ENCODE assay signal across 8 cellular contexts in genomic region chr9:113221800-113222481, GRCh38. TPM values are rescaled to one million over a fixed set of nuclear protein-coding genes. Genes with fewer than 3 reads are reported as not detected.
DNase-seq lines count a peak whose midpoint lies in the region; ATAC-seq, FAIRE-seq and TF ChIP-seq lines count a peak whose summit lies in the region.

No MANE protein-coding gene starts in this region.

- TF ChIP-seq EP300 in GM12878 (IDR thresholded peaks at IDR 0.05; ENCODE audit: borderline replicate concordance in 1 of 2, control insufficient read depth in 1 of 2, low read depth in 2 of 2, low read length in 2 of 2) (no peak), suprapubic skin (IDR thresholded peaks at IDR 0.05) (no peak)

- BruUV-seq in GM12878 (replicated peaks; lab: Mats Ljungman, UMichigan) = TSS peak; percentile 90

- peak overlapping the region; percentile 90 for H3K4me2 ChIP-seq in MM.1S (ENCODE audit: low read depth, low read length)
- peak overlapping the region; percentile 90 for H3K4me2 ChIP-seq in GM12878 (ENCODE audit: control insufficient read depth, insufficient read depth)

- CTCF ChIA-PET in CD4-positive, alpha-beta T cell (lab: Charles Lee) = interaction anchor here (1.0 to 2.1 kb wide), 3 partner anchors 26 to 71 kb away, joined by 3 to 10 read pairs (median 3); partner anchors contain the start of genes CDC26, PRPF4 and SLC31A2
- CTCF ChIA-PET in GM12878 (lab: Yijun Ruan, JAX) = interaction anchor here (1.7 to 4.8 kb wide), 4 partner anchors 10 to 110 kb away, joined by 7 to 52 read pairs (median 10); partner anchors contain the start of genes CDC26 and PRPF4

- H3K27ac ChIP-seq in CD4-positive, alpha-beta T cell (ENCODE audit: low read depth, low read length) = peak overlapping the region; percentile 39
- H3K27ac ChIP-seq in MM.1S (ENCODE audit: low read length) (no peak overlapping the region), GM12878 (ENCODE audit: control insufficient read depth, insufficient read depth) (peak overlapping the region; percentile 77), layer of hippocampus (ENCODE audit: low read depth, low read length) (peak overlapping the region; percentile 48), suprapubic skin (peak overlapping the region; percentile 81)

- H3K9me3 Mint-ChIP-seq in CD4-positive, alpha-beta T cell = no peaks in the 10 kb centered on the region

- POLR2A ChIA-PET in CD4-positive, alpha-beta T cell (lab: Charles Lee) = interaction anchor here (0.8 to 2.5 kb wide), 8 partner anchors 10 to 357 kb away, joined by 3 to 21 read pairs (median 8); partner anchors contain the start of genes C9orf43, CDC26, HDHD3 and POLE3
- POLR2A ChIA-PET in GM12878 (lab: Charles Lee) = interaction anchor here (1.2 to 4.5 kb wide), 5 partner anchors 10 to 71 kb away, joined by 3 to 32 read pairs (median 10); partner anchors contain the start of genes CDC26, PRPF4 and SLC31A2

- peak overlapping the region; percentile 78 for H3K9ac ChIP-seq in MM.1S (ENCODE audit: low read length)
- peak overlapping the region; percentile 86 for H3K9ac ChIP-seq in GM12878 (ENCODE audit: control insufficient read depth, insufficient read depth, low read length)

- H2AFZ ChIP-seq in MM.1S (ENCODE audit: low read length) (peak overlapping the region; percentile 93), GM12878 (ENCODE audit: control insufficient read depth, low read depth, low read length) (peak overlapping the region; percentile 95)

- peaks cover 55% of the 10 kb centered on the region for H3K4me1 Mint-ChIP-seq in CD4-positive, alpha-beta T cell (ENCODE audit: low read depth)

- no peak for FAIRE-seq in GM12878 (lab: Jason Lieb, UNC)

- SMC1A ChIA-PET in GM12878 (lab: Charles Lee; ENCODE audit: uncharacterized antibody, unreplicated experiment) = interaction anchor here (0.5 to 5.0 kb wide), 9 partner anchors 10 to 178 kb away, joined by 3 to 68 read pairs (median 4); partner anchors contain the start of genes CDC26 and PRPF4

- in situ Hi-C loops in GM12878 (cut with MboI) = no loop called here

- H3F3A ChIP-seq in MM.1S (ENCODE audit: insufficient read depth, low read length) = peaks cover 17% of the 10 kb centered on the region

- H3K27me3 ChIP-seq in CD4-positive, alpha-beta T cell (ENCODE audit: control insufficient read depth, insufficient read depth, low read length) = no peaks in the 10 kb centered on the region
- no peaks in the 10 kb centered on the region for H3K27me3 ChIP-seq in MM.1S (replicated peaks; ENCODE audit: insufficient read depth, low read length)
- no peaks in the 10 kb centered on the region for H3K27me3 ChIP-seq in GM12878 (replicated peaks in 1 of 2; ENCODE audit: control insufficient read depth in 2 of 2, insufficient read depth in 2 of 2, low read length in 1 of 2)
- no peaks in the 10 kb centered on the region for H3K27me3 ChIP-seq in layer of hippocampus (ENCODE audit: control insufficient read depth, insufficient read depth, low read length)
- H3K27me3 ChIP-seq in suprapubic skin = no peaks in the 10 kb centered on the region

- no peak for DNase-seq in CD4-positive, alpha-beta T cell
- DNase-seq in MM.1S (no peak), GM12878 (ENCODE audit: low read depth, low spot score) (no peak), suprapubic skin (ENCODE audit: low spot score in 2 of 2) (no peak), anterior cingulate cortex (lab: John Stamatoyannopoulos, UW) (no peak), midbrain (lab: John Stamatoyannopoulos, UW) (no peak)

- 8% methylated on average over 20 of the region's 20 CpGs for WGBS in GM12878 (ENCODE audit: insufficient coverage, insufficient replicate concordance, low lambda C conversion rate, missing lambda C conversion rate)
- 15% methylated on average over 20 of the region's 20 CpGs for WGBS in suprapubic skin

- TF ChIP-seq POLR2A in GM12878 (IDR thresholded peaks at IDR 0.05; ENCODE audit: low read depth, low read length) (no peak), suprapubic skin (IDR thresholded peaks at IDR 0.05) (no peak)

- RAD21 ChIA-PET in GM12878 (lab: Charles Lee; ENCODE audit: unreplicated experiment) = interaction anchor here (0.7 to 5.1 kb wide), 8 partner anchors 10 to 436 kb away, joined by 3 to 32 read pairs (median 4); partner anchors contain the start of genes C9orf43, CDC26, POLE3 and PRPF4

- intact Hi-C loops in CD4-positive, alpha-beta T cell (cut with DNase I, micrococcal nuclease) = loop anchor here (1.0 to 10.0 kb wide), 11 partner anchors 53 to 1740 kb away; partner anchors contain the start of genes CDC26 (in 2 of the 2), PRPF4 (in 2 of the 2), ALAD (in 1 of the 2) and C9orf43 (in 1 of the 2)
- intact Hi-C loops in GM12878 (cut with micrococcal nuclease; ENCODE audit: unreplicated experiment) = loop anchor here (5.0 kb wide), 1 partner anchor 160 kb away; no protein-coding TSS in a partner anchor

- ATAC-seq in CD4-positive, alpha-beta T cell (ENCODE audit: poor library complexity) = no peak
- peak; percentile 21 for ATAC-seq in GM12878
- no peak for ATAC-seq in HG02642 (IDR thresholded peaks at IDR 0.05; ENCODE audit: poor library complexity, unreplicated experiment)

- peak overlapping the region; percentile 94 for H3K4me3 ChIP-seq in MM.1S (ENCODE audit: low read length)
- H3K4me3 ChIP-seq in GM12878 = peak overlapping the region; percentile 94
- peak overlapping the region; percentile 81 for H3K4me3 ChIP-seq in suprapubic skin

- peaks cover 30% of the 10 kb centered on the region for H3K4me1 ChIP-seq in MM.1S (ENCODE audit: low read length)
- peaks cover 4% of the 10 kb centered on the region; the same call in 1 of the 2 replicates for H3K4me1 ChIP-seq in GM12878 (ENCODE audit: control insufficient read depth, insufficient read depth, low read length)
- H3K4me1 ChIP-seq in suprapubic skin = peaks cover 32% of the 10 kb centered on the region

- H3K79me2 ChIP-seq in MM.1S (ENCODE audit: low read length) (peaks cover 50% of the 10 kb centered on the region), GM12878 (ENCODE audit: control insufficient read depth, insufficient read depth, low read length) (peaks cover 62% of the 10 kb centered on the region)

- no peaks in the 10 kb centered on the region for H3K9me3 ChIP-seq in CD4-positive, alpha-beta T cell (ENCODE audit: control insufficient read depth, low read length)
- H3K9me3 ChIP-seq in MM.1S (replicated peaks; ENCODE audit: insufficient read depth, low read length) = no peaks in the 10 kb centered on the region
- H3K9me3 ChIP-seq in GM12878 (replicated peaks; ENCODE audit: control insufficient read depth, insufficient read depth, low read length) = no peaks in the 10 kb centered on the region
- no peaks in the 10 kb centered on the region for H3K9me3 ChIP-seq in suprapubic skin

- no peaks in the 10 kb centered on the region for H4K20me1 ChIP-seq in MM.1S (ENCODE audit: insufficient read depth, low read length)
- no peaks in the 10 kb centered on the region for H4K20me1 ChIP-seq in GM12878 (ENCODE audit: control insufficient read depth, insufficient read depth)

- H3K4me3 Mint-ChIP-seq in CD4-positive, alpha-beta T cell = peak overlapping the region; percentile 99

- H3K27me3 Mint-ChIP-seq in CD4-positive, alpha-beta T cell = no peaks in the 10 kb centered on the region

- no peaks in the 10 kb centered on the region for H3K9me2 ChIP-seq in MM.1S (replicated peaks; ENCODE audit: insufficient read depth, low read length)

- no peaks in the 10 kb centered on the region for H3K36me3 ChIP-seq in MM.1S (replicated peaks; ENCODE audit: insufficient read depth, low read length)
- 0 out of 4 replicates have a peak, but pooled peaks cover 0 to 8% of the 10 kb centered on the region in 2 experiments for H3K36me3 ChIP-seq in GM12878 (ENCODE audit: control insufficient read depth in 2 of 2, insufficient read depth in 2 of 2, low read length in 1 of 2)
- H3K36me3 ChIP-seq in suprapubic skin = no peaks in the 10 kb centered on the region

- peak overlapping the region; percentile 88 for H3K27ac Mint-ChIP-seq in CD4-positive, alpha-beta T cell

- TF ChIP-seq CTCF in CD4-positive, alpha-beta T cell (IDR thresholded peaks at IDR 0.05) = no peak
- no peak for TF ChIP-seq CTCF in MM.1S (IDR thresholded peaks at IDR 0.05; ENCODE audit: low read length)
- TF ChIP-seq CTCF in GM12878 (IDR thresholded peaks at IDR 0.05 in 2 of 3, conservative IDR thresholded peaks at IDR 0.05 in 1 of 3; ENCODE audit: control insufficient read depth in 2 of 3, extremely low read depth in 1 of 3, insufficient read depth in 1 of 3, low read depth in 3 of 3, low read length in 3 of 3) = no peak
- TF ChIP-seq CTCF in suprapubic skin (IDR thresholded peaks at IDR 0.05) = no peak

- TF ChIP-seq RAD21 in GM12878 (IDR thresholded peaks at IDR 0.05; ENCODE audit: insufficient read depth, low read depth, low read length) = no peak

- H3K36me3 Mint-ChIP-seq in CD4-positive, alpha-beta T cell (ENCODE audit: low read depth) = peaks cover 11% of the 10 kb centered on the region

RNA-seq across cellular contexts. Expression of gene SLC31A1, which starts 0.6 kb away (rescaled TPM):
- 10 to 100 TPM; 12.1 to 12.3 TPM for total RNA-seq in CD4-positive, alpha-beta T cell
- total RNA-seq in GM12878 (2013; cell fraction: nucleolus; rRNA removed) = 17.7 and 23.7 TPM in 2 replicates
- total RNA-seq in GM12878 (2014; rRNA removed) (8.9 and 9.4 TPM in 2 replicates), GM12878 (2014; rRNA removed; fragmentation: Illumina TruSeq; extraction: Trizol) (12.4 and 12.6 TPM in 2 replicates), GM12878 (2021) (11.5 and 12.0 TPM in 2 replicates), suprapubic skin (10 to 100 TPM; 17.1 to 46.3 (median 27.2) TPM)
- polyA plus RNA-seq in GM12878 (2011; ENCODE audit: low read depth) = 18.7 TPM
- polyA plus RNA-seq in GM12878 (2011; rRNA removed) (16.2 and 17.6 TPM in 2 replicates), GM12878 (2014; fragmentation: Illumina TruSeq; extraction: Trizol) (16.0 and 18.4 TPM in 2 replicates), GM12878 (2014; fragmentation: Nextera tagmentation; extraction: Ambion mirVana) (10 to 100 TPM in 1 of 2 experiments, 1 to 10 TPM in 1; 7.3 to 10.0 TPM), GM12878 (2014; rRNA removed) (10.0 and 10.7 TPM in 2 replicates), GM12878 (2016; fragmentation: Nextera tagmentation; extraction: Ambion mirVana) (10 to 100 TPM in 1 of 2 experiments, 1 to 10 TPM in 1; 9.4 to 11.0 TPM)
- polyA plus RNA-seq in GM12878 (2011; cell fraction: cytosol; rRNA removed) = 12.7 and 16.3 TPM in 2 replicates
- polyA plus RNA-seq in GM12878 (2011; cell fraction: nucleus; rRNA removed) = 2.9 and 3.1 TPM in 2 replicates
- 14.4 and 16.1 TPM in 2 replicates for polyA plus RNA-seq in GM12878 (2012)
- 14.3 and 17.7 TPM in 2 replicates for polyA minus RNA-seq in GM12878 (2011; rRNA and poly(A)+ RNA removed)
- 6.7 and 7.0 TPM in 2 replicates for polyA minus RNA-seq in GM12878 (2011; cell fraction: cytosol; rRNA and poly(A)+ RNA removed)
- polyA minus RNA-seq in GM12878 (2011; cell fraction: nucleus; rRNA and poly(A)+ RNA removed) = 6.3 and 9.3 TPM in 2 replicates

RNA-seq across cellular contexts. Expression of gene FKBP15, which starts 0.9 kb away (rescaled TPM):
- total RNA-seq in CD4-positive, alpha-beta T cell = 10 to 100 TPM; 11.9 to 14.2 TPM
- total RNA-seq in GM12878 (2013; cell fraction: nucleolus; rRNA removed) = 161 and 163 TPM in 2 replicates
- 21.7 and 22.8 TPM in 2 replicates for total RNA-seq in GM12878 (2014; rRNA removed)
- 20.1 and 20.4 TPM in 2 replicates for total RNA-seq in GM12878 (2014; rRNA removed; fragmentation: Illumina TruSeq; extraction: Trizol)
- total RNA-seq in GM12878 (2021) = 22.1 and 26.6 TPM in 2 replicates
- 12.8 TPM for polyA plus RNA-seq in GM12878 (2011; ENCODE audit: low read depth)
- 43.0 and 53.4 TPM in 2 replicates for polyA plus RNA-seq in GM12878 (2011; rRNA removed)
- 35.9 and 58.7 TPM in 2 replicates for polyA plus RNA-seq in GM12878 (2011; cell fraction: cytosol; rRNA removed)
- 91.6 and 119 TPM in 2 replicates for polyA plus RNA-seq in GM12878 (2011; cell fraction: nucleus; rRNA removed)
- 18.6 and 24.1 TPM in 2 replicates for polyA plus RNA-seq in GM12878 (2012)
- 25.6 and 26.7 TPM in 2 replicates for polyA plus RNA-seq in GM12878 (2014; fragmentation: Illumina TruSeq; extraction: Trizol)
- polyA plus RNA-seq in GM12878 (2014; fragmentation: Nextera tagmentation; extraction: Ambion mirVana) = 1 to 10 TPM; 5.0 to 8.2 TPM
- polyA plus RNA-seq in GM12878 (2014; rRNA removed) = 18.8 and 20.5 TPM in 2 replicates
- polyA plus RNA-seq in GM12878 (2016; fragmentation: Nextera tagmentation; extraction: Ambion mirVana) = 10 to 100 TPM; 21.1 to 21.3 TPM
- polyA minus RNA-seq in GM12878 (2011; rRNA and poly(A)+ RNA removed) = 125 and 127 TPM in 2 replicates
- 18.7 and 27.8 TPM in 2 replicates for polyA minus RNA-seq in GM12878 (2011; cell fraction: cytosol; rRNA and poly(A)+ RNA removed)
- 80.9 and 100 TPM in 2 replicates for polyA minus RNA-seq in GM12878 (2011; cell fraction: nucleus; rRNA and poly(A)+ RNA removed)
- 10 to 100 TPM; 26.2 to 45.7 (median 30.5) TPM for total RNA-seq in suprapubic skin

RNA-seq across cellular contexts. Expression of gene CDC26, which starts 53.4 kb away (rescaled TPM):
- 10 to 100 TPM; 15.8 to 18.0 TPM for total RNA-seq in CD4-positive, alpha-beta T cell
- total RNA-seq in GM12878 (2013; cell fraction: nucleolus; rRNA removed) = 4.2 and 4.8 TPM in 2 replicates
- total RNA-seq in GM12878 (2014; rRNA removed) (32.1 and 33.7 TPM in 2 replicates), GM12878 (2014; rRNA removed; fragmentation: Illumina TruSeq; extraction: Trizol) (55.1 and 56.9 TPM in 2 replicates), GM12878 (2021) (28.2 and 28.9 TPM in 2 replicates), suprapubic skin (10 to 100 TPM; 18.8 to 21.9 (median 20.4) TPM)
- polyA plus RNA-seq in GM12878 (2011; ENCODE audit: low read depth) = 60.0 TPM
- polyA plus RNA-seq in GM12878 (2011; rRNA removed) (46.2 and 60.9 TPM in 2 replicates), GM12878 (2014; fragmentation: Illumina TruSeq; extraction: Trizol) (66.1 and 81.1 TPM in 2 replicates), GM12878 (2014; fragmentation: Nextera tagmentation; extraction: Ambion mirVana) (100 to 1,000 TPM; 140 to 156 TPM), GM12878 (2014; rRNA removed) (33.2 and 44.8 TPM in 2 replicates), GM12878 (2016; fragmentation: Nextera tagmentation; extraction: Ambion mirVana) (100 to 1,000 TPM in 1 of 2 experiments, 10 to 100 TPM in 1; 97.4 to 102 TPM)
- polyA plus RNA-seq in GM12878 (2011; cell fraction: cytosol; rRNA removed) = 15.8 and 23.8 TPM in 2 replicates
- polyA plus RNA-seq in GM12878 (2011; cell fraction: nucleus; rRNA removed) = 14.3 and 18.4 TPM in 2 replicates
- polyA plus RNA-seq in GM12878 (2012) = 42.9 and 50.7 TPM in 2 replicates
- 8.3 and 8.5 TPM in 2 replicates for polyA minus RNA-seq in GM12878 (2011; rRNA and poly(A)+ RNA removed)
- 2.1 and 6.3 TPM in 2 replicates for polyA minus RNA-seq in GM12878 (2011; cell fraction: cytosol; rRNA and poly(A)+ RNA removed)
- polyA minus RNA-seq in GM12878 (2011; cell fraction: nucleus; rRNA and poly(A)+ RNA removed) = 2.8 and 3.4 TPM in 2 replicates

RNA-seq across cellular contexts. Expression of gene PRPF4, which starts 53.5 kb away (rescaled TPM):
- 10 to 100 TPM; 23.4 to 25.5 TPM for total RNA-seq in CD4-positive, alpha-beta T cell
- 27.6 and 28.1 TPM in 2 replicates for total RNA-seq in GM12878 (2013; cell fraction: nucleolus; rRNA removed)
- total RNA-seq in GM12878 (2014; rRNA removed) (39.5 and 43.3 TPM in 2 replicates), GM12878 (2014; rRNA removed; fragmentation: Illumina TruSeq; extraction: Trizol) (38.4 and 39.0 TPM in 2 replicates), GM12878 (2021) (28.6 and 31.7 TPM in 2 replicates), suprapubic skin (10 to 100 TPM; 13.6 to 21.3 (median 17.6) TPM)
- 20.0 TPM for polyA plus RNA-seq in GM12878 (2011; ENCODE audit: low read depth)
- polyA plus RNA-seq in GM12878 (2011; rRNA removed) (18.0 and 28.4 TPM in 2 replicates), GM12878 (2014; fragmentation: Illumina TruSeq; extraction: Trizol) (43.5 and 49.9 TPM in 2 replicates), GM12878 (2014; fragmentation: Nextera tagmentation; extraction: Ambion mirVana) (10 to 100 TPM; 23.0 to 43.5 TPM), GM12878 (2014; rRNA removed) (26.3 and 31.2 TPM in 2 replicates), GM12878 (2016; fragmentation: Nextera tagmentation; extraction: Ambion mirVana) (10 to 100 TPM; 46.7 to 48.1 TPM)
- polyA plus RNA-seq in GM12878 (2011; cell fraction: cytosol; rRNA removed) = 24.1 and 29.7 TPM in 2 replicates
- 12.8 and 19.8 TPM in 2 replicates for polyA plus RNA-seq in GM12878 (2011; cell fraction: nucleus; rRNA removed)
- polyA plus RNA-seq in GM12878 (2012) = 22.1 and 25.5 TPM in 2 replicates
- polyA minus RNA-seq in GM12878 (2011; rRNA and poly(A)+ RNA removed) = 16.4 and 19.3 TPM in 2 replicates
- polyA minus RNA-seq in GM12878 (2011; cell fraction: cytosol; rRNA and poly(A)+ RNA removed) = 6.5 and 11.5 TPM in 2 replicates
- 5.1 and 10.2 TPM in 2 replicates for polyA minus RNA-seq in GM12878 (2011; cell fraction: nucleus; rRNA and poly(A)+ RNA removed)
